ENCODE assay signal across 1 cellular context in genomic region chr14:39091716-39092115, GRCh38.
TF ChIP-seq lines count a peak whose summit lies in the region.

No MANE protein-coding gene starts in this region.

TF ChIP-seq in GM12878, 131 proteins besides CTCF, POLR2A, EP300 and RAD21:
- TF ChIP-seq PKNOX1 (IDR thresholded peaks at IDR 0.05) (no peak), SMAD5 (IDR thresholded peaks at IDR 0.05; ENCODE audit: low read depth) (no peak), CHD2 (IDR thresholded peaks at IDR 0.05; ENCODE audit: borderline replicate concordance, low read depth, low read length) (no peak)
